Comparison of ENCODE assay signal across 8 cellular contexts in genomic region chr2:214069254-214069653, GRCh38.
DNase-seq lines count a peak whose midpoint lies in the region; ATAC-seq, FAIRE-seq and TF ChIP-seq lines count a peak whose summit lies in the region.

No MANE protein-coding gene starts in this region.

- peak in 3 of 4 donors; percentile 54 to 91 (median 59) for ATAC-seq in pancreas
- no peak for ATAC-seq in HG02870 (IDR thresholded peaks at IDR 0.05; ENCODE audit: unreplicated experiment)
- ATAC-seq in HG02970 (IDR thresholded peaks at IDR 0.05; ENCODE audit: low FRiP score, unreplicated experiment), result no peak

- H3K27ac ChIP-seq in pancreas, result no peak overlapping the region

- no peak overlapping the region for H3K4me3 ChIP-seq in pancreas

- H3K27me3 Mint-ChIP-seq in activated CD4-positive, alpha-beta T cell treated with anti-CD3 and anti-CD28 coated beads, Interleukin-2, amount 10 ng/mL, durations not matched to agents 24 days and 14 days, result no peaks in the 10 kb centered on the region

- no peaks in the 10 kb centered on the region for H3K9me3 Mint-ChIP-seq in activated CD4-positive, alpha-beta T cell treated with anti-CD3 and anti-CD28 coated beads, Interleukin-2, amount 10 ng/mL, durations not matched to agents 24 days and 14 days

- FAIRE-seq in pancreas (lab: Jason Lieb, UNC), result peak; percentile 70

- no peak overlapping the region for H3K4me3 Mint-ChIP-seq in activated CD4-positive, alpha-beta T cell treated with anti-CD3 and anti-CD28 coated beads, Interleukin-2, amount 10 ng/mL, durations not matched to agents 24 days and 14 days

- no peak overlapping the region for H3K27ac Mint-ChIP-seq in activated CD4-positive, alpha-beta T cell treated with anti-CD3 and anti-CD28 coated beads, Interleukin-2, amount 10 ng/mL, durations not matched to agents 24 days and 14 days

- H3K27me3 ChIP-seq in pancreas, result no peaks in the 10 kb centered on the region

- no peaks in the 10 kb centered on the region for H3K9me3 ChIP-seq in pancreas

- intact Hi-C loops in activated CD4-positive, alpha-beta T cell treated with anti-CD3 and anti-CD28 coated beads, Interleukin-2, amount 10 ng/mL, durations not matched to agents 24 days and 14 days (cut with micrococcal nuclease), result no loop called here
- intact Hi-C loops in pancreas (cut with DNase I), result no loop called here

- no peaks in the 10 kb centered on the region for H3K4me1 Mint-ChIP-seq in activated CD4-positive, alpha-beta T cell treated with anti-CD3 and anti-CD28 coated beads, Interleukin-2, amount 10 ng/mL, durations not matched to agents 24 days and 14 days

- DNase-seq in activated CD4-positive, alpha-beta T cell treated with anti-CD3 and anti-CD28 coated beads, Interleukin-2, amount 10 ng/mL, durations not matched to agents 24 days and 14 days, result peak; percentile 55
- no peak for DNase-seq in activated CD4-positive, alpha-beta T cell treated with anti-CD3 and anti-CD28 coated beads for 1 hour
- DNase-seq in HS-27A (ENCODE audit: low read depth) (peak; percentile 71), T47D (ENCODE audit: low read depth in 1 of 2, low spot score in 1 of 2) (peak; percentile 3 to 64), pancreas (no peak), NCI-H526 treated with DMSO at 0.1 percent for 48 hours (lab: John Stamatoyannopoulos, UW) (no peak)

- H3K4me1 ChIP-seq in pancreas, result no peaks in the 10 kb centered on the region

- in situ Hi-C loops in T47D (cut with HindIII; ENCODE audit: low pct_unique_long_range_greater_than_20kb, low sequenced_read_pairs), result no loop called here

- H3K36me3 ChIP-seq in pancreas, result no peaks in the 10 kb centered on the region

- H3K36me3 Mint-ChIP-seq in activated CD4-positive, alpha-beta T cell treated with anti-CD3 and anti-CD28 coated beads, Interleukin-2, amount 10 ng/mL, durations not matched to agents 24 days and 14 days (ENCODE audit: low read depth), result no peaks in the 10 kb centered on the region

- TF ChIP-seq CTCF in pancreas (IDR thresholded peaks at IDR 0.05), result no peak

- WGBS in pancreas, 2 donors, result 71 to 78% methylated on average over 2 of the region's 2 CpGs

Comparison
In these comparisons a context has a peak if more than half of its experiments do, and no peak if none do; other contexts are left out.
1. DNase-seq: peak in activated CD4-positive, alpha-beta T cell treated with anti-CD3 and anti-CD28 coated beads, Interleukin-2, amount 10 ng/mL, durations not matched to agents 24 days and 14 days (single experiment), HS-27A (single experiment) and T47D (2 of 2); none in activated CD4-positive, alpha-beta T cell treated with anti-CD3 and anti-CD28 coated beads for 1 hour (single experiment), pancreas (0 of 6) and NCI-H526 treated with DMSO at 0.1 percent for 48 hours (single experiment).
2. ATAC-seq: peak in pancreas (3 of 4); none in HG02870 (single experiment) and HG02970 (single experiment).